Comparison of ENCODE assay signal across 18 cellular contexts in genomic region chr10:129548534-129549130, GRCh38.
DNase-seq lines count a peak whose midpoint lies in the region; ATAC-seq, FAIRE-seq and TF ChIP-seq lines count a peak whose summit lies in the region.
"Had no signal": no experiment of that assay in that cellular context is flagged by ENCODE, and none has a peak within 500 bp of the region (broad histone marks: within the 10 kb centered on the region; RNA-seq: fewer than 3 reads in every experiment).

No MANE protein-coding gene starts in this region.

- intact Hi-C loops in right lobe of liver (cut with DNase I), result no loop called here
- intact Hi-C loops in HepG2 (cut with micrococcal nuclease; ENCODE audit: unreplicated experiment), result no loop called here
- intact Hi-C loops in activated T-helper 1 cell treated with anti-CD3 and anti-CD28 coated beads, Interleukin-12 subunit alpha, Interleukin-12 subunit beta, Interleukin-2, Interleukin-4 antibody, amounts not matched to agents 30 ng/mL and 10 ng/mL and 1 ng/mL, durations not matched to agents 14 hours and 24 hours and 36 hours (cut with micrococcal nuclease), result no loop called here

- CTCF ChIA-PET in HepG2 (lab: Yijun Ruan, JAX; ENCODE audit: low intra/inter-chr PET ratio, low total read pairs), result no interaction called here

- H4K20me1 ChIP-seq in HepG2 (ENCODE audit: insufficient read depth, low read length), result no peaks in the 10 kb centered on the region

- no peak overlapping the region for H3K4me3 ChIP-seq in right lobe of liver
- no peak overlapping the region for H3K4me3 ChIP-seq in HepG2 (replicated peaks in 1 of 3; ENCODE audit: insufficient read depth in 1 of 3, low read depth in 2 of 3, low read length in 3 of 3)
- no peak overlapping the region for H3K4me3 ChIP-seq in small intestine (ENCODE audit: low read depth in 1 of 2, low read length in 2 of 2)
- H3K4me3 ChIP-seq: GM23248 had no signal

- no peak overlapping the region for H3K4me2 ChIP-seq in HepG2 (ENCODE audit: low read depth, low read length)

- no peaks in the 10 kb centered on the region for H3K27me3 Mint-ChIP-seq in activated T-helper 1 cell treated with anti-CD3 and anti-CD28 coated beads, Interleukin-12 subunit alpha, Interleukin-12 subunit beta, Interleukin-2, Interleukin-4 antibody, amounts not matched to agents 30 ng/mL and 10 ng/mL and 1 ng/mL, durations not matched to agents 14 hours and 24 hours and 36 hours (ENCODE audit: insufficient read depth)
- H3K27me3 Mint-ChIP-seq in effector memory CD8-positive, alpha-beta T cell, result no peaks in the 10 kb centered on the region

- H3K4me1 ChIP-seq in right lobe of liver (no peaks in the 10 kb centered on the region), HepG2 (ENCODE audit: insufficient read depth, low read length) (no peaks in the 10 kb centered on the region), small intestine (ENCODE audit: control insufficient read depth in 2 of 2, insufficient read depth in 1 of 2, low read depth in 1 of 2, low read length in 1 of 2) (no peaks in the 10 kb centered on the region)

- TF ChIP-seq POLR2A in right lobe of liver (IDR thresholded peaks at IDR 0.05), result no peak
- TF ChIP-seq POLR2A in HepG2 (IDR thresholded peaks at IDR 0.05; ENCODE audit: insufficient read depth in 1 of 2, low read depth in 2 of 2, low read length in 2 of 2), result no peak

- peak in 2 of 3 donors; percentile 29 to 33 for DNase-seq in right lobe of liver
- no peak for DNase-seq in HepG2 (ENCODE audit: low spot score)
- peak; percentile 3 for DNase-seq in kidney tubule cell (ENCODE audit: low spot score)
- peak; percentile 18 for DNase-seq in small intestine
- no peak for DNase-seq in activated T-helper 1 cell treated with anti-CD3 and anti-CD28 coated beads, Interleukin-12 subunit alpha, Interleukin-12 subunit beta, Interleukin-2, Interleukin-4 antibody, amounts not matched to agents 30 ng/mL and 10 ng/mL and 1 ng/mL, durations not matched to agents 14 hours and 24 hours and 36 hours (ENCODE audit: low spot score)
- no peak for DNase-seq in effector memory CD8-positive, alpha-beta T cell
- DNase-seq in nucleus accumbens (lab: John Stamatoyannopoulos, UW), result no peak
- DNase-seq: COR-L47, DMS53, GF-D8, GM23248, IMR-90, KBM-7 had no signal

- H3K27ac ChIP-seq in right lobe of liver (no peak overlapping the region), HepG2 (ENCODE audit: extremely low read length, insufficient read depth, low read length) (no peak overlapping the region), small intestine (ENCODE audit: low read depth in 1 of 2, low read length in 1 of 2) (no peak overlapping the region)
- H3K27ac ChIP-seq: 22Rv1, C4-2B, GM23248 had no signal

- H3K36me3 Mint-ChIP-seq in activated T-helper 1 cell treated with anti-CD3 and anti-CD28 coated beads, Interleukin-12 subunit alpha, Interleukin-12 subunit beta, Interleukin-2, Interleukin-4 antibody, amounts not matched to agents 30 ng/mL and 10 ng/mL and 1 ng/mL, durations not matched to agents 14 hours and 24 hours and 36 hours (ENCODE audit: low read depth), result no peaks in the 10 kb centered on the region
- H3K36me3 Mint-ChIP-seq in effector memory CD8-positive, alpha-beta T cell (ENCODE audit: insufficient read depth), result peaks cover 3% of the 10 kb centered on the region

- TF ChIP-seq EP300 in HepG2 (IDR thresholded peaks at IDR 0.05; ENCODE audit: low read depth in 2 of 2, low read length in 2 of 2) (no peak), HepG2 (CRISPR knock-in tag; IDR thresholded peaks at IDR 0.05; ENCODE audit: borderline replicate concordance) (no peak)

- FAIRE-seq in HepG2 (lab: Jason Lieb, UNC), result no peak
- no peak for FAIRE-seq in small intestine (lab: Jason Lieb, UNC)
- FAIRE-seq: GM19239, H54 had no signal

- H3K9ac ChIP-seq in HepG2 (ENCODE audit: insufficient read depth, low read depth, low read length), result no peak overlapping the region
- H3K9ac ChIP-seq: GM23248 had no signal

- H3K4me3 Mint-ChIP-seq in activated T-helper 1 cell treated with anti-CD3 and anti-CD28 coated beads, Interleukin-12 subunit alpha, Interleukin-12 subunit beta, Interleukin-2, Interleukin-4 antibody, amounts not matched to agents 30 ng/mL and 10 ng/mL and 1 ng/mL, durations not matched to agents 14 hours and 24 hours and 36 hours, result no peak overlapping the region
- H3K4me3 Mint-ChIP-seq in effector memory CD8-positive, alpha-beta T cell, result no peak overlapping the region
- H3K4me3 Mint-ChIP-seq: CD8-positive, alpha-beta T cell had no signal

- no peaks in the 10 kb centered on the region for H3K36me3 ChIP-seq in right lobe of liver
- 0 out of 5 replicates have a peak, but pooled peaks cover 0 to 1% of the 10 kb centered on the region in 2 experiments for H3K36me3 ChIP-seq in HepG2 (replicated peaks in 1 of 2; ENCODE audit: control insufficient read depth in 1 of 2, insufficient read depth in 2 of 2, low read length in 2 of 2)
- H3K36me3 ChIP-seq in small intestine (ENCODE audit: control insufficient read depth in 2 of 2, insufficient read depth in 2 of 2, low read length in 2 of 2), result no peaks in the 10 kb centered on the region

- no peaks in the 10 kb centered on the region for H3K4me1 Mint-ChIP-seq in activated T-helper 1 cell treated with anti-CD3 and anti-CD28 coated beads, Interleukin-12 subunit alpha, Interleukin-12 subunit beta, Interleukin-2, Interleukin-4 antibody, amounts not matched to agents 30 ng/mL and 10 ng/mL and 1 ng/mL, durations not matched to agents 14 hours and 24 hours and 36 hours (ENCODE audit: low read depth)
- H3K4me1 Mint-ChIP-seq in effector memory CD8-positive, alpha-beta T cell (ENCODE audit: low read depth in 2 of 2), result peaks cover 8 to 9% of the 10 kb centered on the region in 2 donors

- no peak overlapping the region for H3K27ac Mint-ChIP-seq in activated T-helper 1 cell treated with anti-CD3 and anti-CD28 coated beads, Interleukin-12 subunit alpha, Interleukin-12 subunit beta, Interleukin-2, Interleukin-4 antibody, amounts not matched to agents 30 ng/mL and 10 ng/mL and 1 ng/mL, durations not matched to agents 14 hours and 24 hours and 36 hours
- no peak overlapping the region for H3K27ac Mint-ChIP-seq in effector memory CD8-positive, alpha-beta T cell
- H3K27ac Mint-ChIP-seq: CD8-positive, alpha-beta T cell had no signal

- 77% methylated on average over 6 of the region's 11 CpGs for WGBS in right lobe of liver (ENCODE audit: insufficient coverage, low coverage, low lambda C conversion rate, missing lambda C conversion rate)
- 74% methylated on average over 11 of the region's 11 CpGs for WGBS in HepG2 (ENCODE audit: low lambda C conversion rate)
- WGBS in small intestine, 3 donors, result 72 to 87% (median 83%) methylated on average over 11 of the region's 11 CpGs

- ATAC-seq in right lobe of liver, result no peak
- ATAC-seq in HepG2, result no peak
- no peak for ATAC-seq in effector memory CD8-positive, alpha-beta T cell (replicated peaks)
- ATAC-seq: CD8-positive, alpha-beta T cell had no signal

- no peak overlapping the region for H2AFZ ChIP-seq in HepG2 (ENCODE audit: low read length)
- H2AFZ ChIP-seq: GM23248 had no signal

- H3K79me2 ChIP-seq in HepG2 (ENCODE audit: insufficient read depth, low read length), result no peaks in the 10 kb centered on the region

- BruUV-seq in HepG2 (replicated peaks; lab: Mats Ljungman, UMichigan), result no TSS peak

- TF ChIP-seq RAD21 in HepG2 (CRISPR knock-in tag; IDR thresholded peaks at IDR 0.05), result no peak

- H3K9me3 ChIP-seq in right lobe of liver (no peaks in the 10 kb centered on the region), HepG2 (ENCODE audit: low read length) (no peaks in the 10 kb centered on the region; the same call in 1 of the 2 replicates), small intestine (ENCODE audit: control insufficient read depth, low read depth) (no peaks in the 10 kb centered on the region)

- TF ChIP-seq CTCF in right lobe of liver (IDR thresholded peaks at IDR 0.05) (no peak), HepG2 (CRISPR knock-in tag; IDR thresholded peaks at IDR 0.05) (no peak)

- no peaks in the 10 kb centered on the region for H3K9me3 Mint-ChIP-seq in activated T-helper 1 cell treated with anti-CD3 and anti-CD28 coated beads, Interleukin-12 subunit alpha, Interleukin-12 subunit beta, Interleukin-2, Interleukin-4 antibody, amounts not matched to agents 30 ng/mL and 10 ng/mL and 1 ng/mL, durations not matched to agents 14 hours and 24 hours and 36 hours
- no peaks in the 10 kb centered on the region for H3K9me3 Mint-ChIP-seq in effector memory CD8-positive, alpha-beta T cell
- H3K9me3 Mint-ChIP-seq: CD8-positive, alpha-beta T cell had no signal

- no peaks in the 10 kb centered on the region for H3K27me3 ChIP-seq in right lobe of liver
- no peaks in the 10 kb centered on the region for H3K27me3 ChIP-seq in HepG2 (ENCODE audit: control insufficient read depth in 1 of 2, insufficient read depth in 2 of 2, low read length in 2 of 2)
- no peaks in the 10 kb centered on the region for H3K27me3 ChIP-seq in small intestine (ENCODE audit: control insufficient read depth in 2 of 2, insufficient read depth in 2 of 2, low read length in 2 of 2)

- in situ Hi-C loops in HepG2 (cut with HindIII; ENCODE audit: extremely low pct_ligation_motif_present, low pct_unique_long_range_greater_than_20kb), result no loop called here

- POLR2A ChIA-PET in HepG2 (lab: Yijun Ruan, JAX), result interaction anchor here (1.4 kb wide), 1 partner anchor 13 kb away, joined by 3 read pairs; no protein-coding TSS in a partner anchor

TF ChIP-seq in HepG2, 621 proteins besides CTCF, POLR2A, EP300 and RAD21 (continues in another document):
- TF ChIP-seq ZBTB39 (CRISPR knock-in tag; IDR thresholded peaks at IDR 0.05), result no peak

Comparison
In these comparisons a context has a peak if more than half of its experiments do, and no peak if none do; other contexts are left out.
1. DNase-seq: peak in right lobe of liver (2 of 3), kidney tubule cell (single experiment) and small intestine (single experiment); none in HepG2 (single experiment), activated T-helper 1 cell treated with anti-CD3 and anti-CD28 coated beads, Interleukin-12 subunit alpha, Interleukin-12 subunit beta, Interleukin-2, Interleukin-4 antibody, amounts not matched to agents 30 ng/mL and 10 ng/mL and 1 ng/mL, durations not matched to agents 14 hours and 24 hours and 36 hours (single experiment), effector memory CD8-positive, alpha-beta T cell (0 of 3) and nucleus accumbens (0 of 56).